Comparison of ENCODE assay signal across 17 cellular contexts in genomic region chr6:56361812-56362211, GRCh38.
DNase-seq lines count a peak whose midpoint lies in the region; ATAC-seq and TF ChIP-seq lines count a peak whose summit lies in the region.
"Had no signal": no experiment of that assay in that cellular context is flagged by ENCODE, and none has a peak within 500 bp of the region (broad histone marks: within the 10 kb centered on the region; RNA-seq: fewer than 3 reads in every experiment).

No MANE protein-coding gene starts in this region.

- in situ Hi-C loops in transverse colon (cut with MboI; ENCODE audit: low pct_ligation_motif_present in 1 of 4, low pct_unique_long_range_greater_than_20kb in 1 of 4, low sequenced_read_pairs in 3 of 4) = loop anchor here in 2 of 4 donors (10.0 kb wide), 1 partner anchor 233 kb away; no protein-coding TSS in a partner anchor

- H3K4me3 ChIP-seq in right lobe of liver = no peak overlapping the region
- H3K4me3 ChIP-seq in transverse colon = no peak overlapping the region

- H3K27ac ChIP-seq in right lobe of liver (peak overlapping the region in 1 of 3 donors; percentile 2), transverse colon (no peak overlapping the region)
- H3K27ac ChIP-seq: RWPE1 had no signal

- TF ChIP-seq CTCF in right lobe of liver (IDR thresholded peaks at IDR 0.05) (no peak), transverse colon (IDR thresholded peaks at IDR 0.05) (no peak)

- TF ChIP-seq POLR2A in right lobe of liver (IDR thresholded peaks at IDR 0.05) (no peak), transverse colon (IDR thresholded peaks at IDR 0.05) (no peak)

- no peak for TF ChIP-seq EP300 in transverse colon (IDR thresholded peaks at IDR 0.05; ENCODE audit: low read depth)

- H3K4me1 ChIP-seq in right lobe of liver (no peaks in the 10 kb centered on the region), transverse colon (peaks cover 0 to 8% (median 0%) of the 10 kb centered on the region in 4 donors)

- WGBS in right lobe of liver (ENCODE audit: insufficient coverage, low coverage, low lambda C conversion rate, missing lambda C conversion rate) = 76% methylated on average over 4 of the region's 4 CpGs
- WGBS in transverse colon (ENCODE audit: low coverage in 1 of 2), 2 donors = 84 to 90% methylated on average over 2 to 4 of the region's 4 CpGs

- no peaks in the 10 kb centered on the region for H3K36me3 ChIP-seq in right lobe of liver
- H3K36me3 ChIP-seq in transverse colon = no peaks in the 10 kb centered on the region

- DNase-seq in left cardiac atrium (no peak), cardiac septum (ENCODE audit: low spot score) (no peak), right lobe of liver (peak in 1 of 3 donors; percentile 48), transverse colon (no peak), COR-L47 (lab: John Stamatoyannopoulos, UW) (no peak), AG20443 (ENCODE audit: low spot score) (no peak)
- DNase-seq: AML-193; CD4-positive, CD25-positive, alpha-beta regulatory T cell; DMS79; H9; NCI-H1048; NCI-H146; NCI-H2081 treated with DMSO at 0.1 percent for 48 hours; NCI-H526 treated with DMSO at 0.1 percent for 48 hours had no signal

- H3K27me3 ChIP-seq in right lobe of liver = no peaks in the 10 kb centered on the region
- no peaks in the 10 kb centered on the region for H3K27me3 ChIP-seq in transverse colon

- peak; percentile 22 to 33 for ATAC-seq in left cardiac atrium
- ATAC-seq in esophagus mucosa = peak; percentile 33
- ATAC-seq in right lobe of liver = peak; percentile 61 to 85 (median 70)
- ATAC-seq in GM21529 (IDR thresholded peaks at IDR 0.05; ENCODE audit: unreplicated experiment) = no peak

- no peaks in the 10 kb centered on the region for H3K9me3 ChIP-seq in right lobe of liver
- no peaks in the 10 kb centered on the region for H3K9me3 ChIP-seq in transverse colon

- intact Hi-C loops in left cardiac atrium (cut with DNase I) = loop anchor here in 1 of 2 donors (5.0 kb wide), 1 partner anchor 235 kb away; no protein-coding TSS in a partner anchor
- intact Hi-C loops in cardiac septum (cut with DNase I) = loop anchor here (5.0 kb wide), 1 partner anchor 215 kb away; no protein-coding TSS in a partner anchor
- intact Hi-C loops in right lobe of liver (cut with DNase I) = loop anchor here (10.0 kb wide), 2 partner anchors 213 to 233 kb away; no protein-coding TSS in a partner anchor
- intact Hi-C loops in transverse colon (cut with DNase I; ENCODE audit: low total_unique reads) = no loop called here
